In the genomic region with DNA sequence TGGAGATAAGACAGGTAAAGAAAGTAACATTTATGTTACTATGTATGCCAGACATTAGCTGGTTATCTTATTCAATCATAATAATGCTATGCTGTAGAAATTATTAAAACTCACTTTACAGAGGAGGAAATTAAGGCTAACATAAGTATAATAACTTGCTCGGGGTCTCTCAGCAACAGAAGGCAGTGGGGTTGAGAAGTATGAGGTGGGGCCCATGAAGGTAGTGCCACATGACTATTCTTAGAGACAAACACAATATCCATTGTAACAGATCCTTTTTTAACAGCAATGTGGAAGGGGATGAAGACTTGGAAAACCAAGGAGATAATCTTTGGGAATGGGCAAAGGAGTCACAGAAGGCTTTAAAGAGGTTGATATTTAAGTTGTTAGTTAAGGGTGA, we compare ENCODE assay signal across 18 cellular contexts.
"Had no signal": no experiment of that assay in that cellular context is flagged by ENCODE, and none has a peak within 500 bp of the region (broad histone marks: within the 10 kb centered on the region; RNA-seq: fewer than 3 reads in every experiment).

No MANE protein-coding gene starts in this region.

- DNase-seq: activated CD4-positive, CD25-positive, alpha-beta regulatory T cell; activated CD8-positive, alpha-beta memory T cell treated with anti-CD3 and anti-CD28 coated beads, Interleukin-2, amount 10 ng/mL, durations not matched to agents 7 days and 5 days; activated gamma-delta T cell; activated naive CD4-positive, alpha-beta T cell treated with anti-CD3 and anti-CD28 coated beads, Interleukin-2, amount 10 ng/mL, durations not matched to agents 7 days and 5 days; brain microvascular endothelial cell; KG1; NCI-H1048; NCI-H146; NCI-H187 treated with DMSO at 0.1 percent for 48 hours; NCI-H2081 treated with DMSO at 0.1 percent for 48 hours; NCI-H446; NCI-H524; PC-3; SHP77 treated with DMSO at 0.1 percent for 48 hours; T-helper 17 cell had no signal

- H3K4me3 ChIP-seq: cardiac muscle cell had no signal

- H3K27me3 Mint-ChIP-seq: activated CD8-positive, alpha-beta memory T cell treated with anti-CD3 and anti-CD28 coated beads, Interleukin-2, amount 10 ng/mL, durations not matched to agents 7 days and 5 days; activated naive CD4-positive, alpha-beta T cell treated with anti-CD3 and anti-CD28 coated beads, Interleukin-2, amount 10 ng/mL, durations not matched to agents 7 days and 5 days; IgD-negative memory B cell; T-helper 17 cell had no signal

- H3K4me3 Mint-ChIP-seq: activated CD8-positive, alpha-beta memory T cell treated with anti-CD3 and anti-CD28 coated beads, Interleukin-2, amount 10 ng/mL, durations not matched to agents 7 days and 5 days; activated naive CD4-positive, alpha-beta T cell treated with anti-CD3 and anti-CD28 coated beads, Interleukin-2, amount 10 ng/mL, durations not matched to agents 7 days and 5 days; IgD-negative memory B cell; T-helper 17 cell had no signal

- H3K27ac Mint-ChIP-seq: activated CD8-positive, alpha-beta memory T cell treated with anti-CD3 and anti-CD28 coated beads, Interleukin-2, amount 10 ng/mL, durations not matched to agents 7 days and 5 days; activated naive CD4-positive, alpha-beta T cell treated with anti-CD3 and anti-CD28 coated beads, Interleukin-2, amount 10 ng/mL, durations not matched to agents 7 days and 5 days; T-helper 17 cell had no signal

- H3K27ac ChIP-seq: brain microvascular endothelial cell, cardiac muscle cell, VCaP had no signal

- ATAC-seq: activated CD8-positive, alpha-beta memory T cell treated with anti-CD3 and anti-CD28 coated beads, Interleukin-2, amount 10 ng/mL, durations not matched to agents 7 days and 5 days; PC-3; T-helper 17 cell had no signal

- H3K9me3 Mint-ChIP-seq: activated naive CD4-positive, alpha-beta T cell treated with anti-CD3 and anti-CD28 coated beads, Interleukin-2, amount 10 ng/mL, durations not matched to agents 7 days and 5 days; IgD-negative memory B cell had no signal

- H3K36me3 ChIP-seq: brain microvascular endothelial cell had no signal
